Comparison of ENCODE assay signal across 18 cellular contexts in genomic region chr1:92479587-92479986, GRCh38. TPM values are rescaled to one million over a fixed set of nuclear protein-coding genes. Genes with fewer than 3 reads are reported as not detected.
DNase-seq lines count a peak whose midpoint lies in the region; ATAC-seq lines count a peak whose summit lies in the region.
"Had no signal": no experiment of that assay in that cellular context is flagged by ENCODE, and none has a peak within 500 bp of the region (broad histone marks: within the 10 kb centered on the region; RNA-seq: fewer than 3 reads in every experiment).

No MANE protein-coding gene starts in this region.

- intact Hi-C loops in sciatic nerve (cut with DNase I), result no loop called here

- DNase-seq in activated T-cell treated with anti-CD3 and anti-CD28 coated beads, Interleukin-2, amount 50 U/mL, for 24 hours, result no peak
- no peak for DNase-seq in activated T-cell treated with anti-CD3 and anti-CD28 coated beads for 4 hours
- no peak for DNase-seq in T-helper 17 cell
- DNase-seq in effector memory CD8-positive, alpha-beta T cell, result no peak
- no peak for DNase-seq in SW 1271 (lab: John Stamatoyannopoulos, UW)
- no peak for DNase-seq in sciatic nerve (ENCODE audit: low spot score)
- no peak for DNase-seq in SIG-M5 (lab: John Stamatoyannopoulos, UW)
- DNase-seq: ACHN; caudate nucleus; effector memory CD4-positive, alpha-beta T cell; NCI-H1092 treated with DMSO at 0.1 percent for 48 hours; nucleus accumbens; PC-3; stomach had no signal

- no peaks in the 10 kb centered on the region for H3K9me3 Mint-ChIP-seq in activated T-cell treated with anti-CD3 and anti-CD28 coated beads, Interleukin-2, amount 50 U/mL, for 24 hours
- no peaks in the 10 kb centered on the region for H3K9me3 Mint-ChIP-seq in effector memory CD8-positive, alpha-beta T cell
- H3K9me3 Mint-ChIP-seq in stimulated activated memory B cell treated with anti-CD40 and anti-IgM and Interleukin-4, amounts not matched to agents 10 μg/mL and 1 μg/mL and 100 μg/mL, for 72 hours, result peaks cover 2% of the 10 kb centered on the region

- H3K4me1 Mint-ChIP-seq in activated T-cell treated with anti-CD3 and anti-CD28 coated beads, Interleukin-2, amount 50 U/mL, for 24 hours (ENCODE audit: low read depth), result peaks cover 74% of the 10 kb centered on the region
- H3K4me1 Mint-ChIP-seq in T-helper 17 cell, result peaks cover 26% of the 10 kb centered on the region
- peaks cover 54 to 71% of the 10 kb centered on the region in 2 donors for H3K4me1 Mint-ChIP-seq in effector memory CD8-positive, alpha-beta T cell (ENCODE audit: low read depth in 2 of 2)
- peaks cover 58% of the 10 kb centered on the region for H3K4me1 Mint-ChIP-seq in stimulated activated memory B cell treated with anti-CD40 and anti-IgM and Interleukin-4, amounts not matched to agents 10 μg/mL and 1 μg/mL and 100 μg/mL, for 72 hours

- no peaks in the 10 kb centered on the region for H3K9me3 ChIP-seq in T-helper 17 cell (ENCODE audit: control insufficient read depth, low read length, poor library complexity, severe bottlenecking)
- H3K9me3 ChIP-seq: right atrium auricular region, stomach had no signal

- peak overlapping the region; percentile 92 for H3K27ac Mint-ChIP-seq in activated T-cell treated with anti-CD3 and anti-CD28 coated beads, Interleukin-2, amount 50 U/mL, for 24 hours
- peak overlapping the region; percentile 86 for H3K27ac Mint-ChIP-seq in T-helper 17 cell
- peak overlapping the region; percentile 89 to 92 for H3K27ac Mint-ChIP-seq in effector memory CD8-positive, alpha-beta T cell
- H3K27ac Mint-ChIP-seq in stimulated activated memory B cell treated with anti-CD40 and anti-IgM and Interleukin-4, amounts not matched to agents 10 μg/mL and 1 μg/mL and 100 μg/mL, for 72 hours, result no peak overlapping the region
- H3K27ac Mint-ChIP-seq: CD14-positive monocyte had no signal

- H3K27me3 Mint-ChIP-seq in activated T-cell treated with anti-CD3 and anti-CD28 coated beads, Interleukin-2, amount 50 U/mL, for 24 hours, result no peaks in the 10 kb centered on the region
- no peaks in the 10 kb centered on the region for H3K27me3 Mint-ChIP-seq in T-helper 17 cell
- H3K27me3 Mint-ChIP-seq in effector memory CD8-positive, alpha-beta T cell, result no peaks in the 10 kb centered on the region
- peaks cover 36% of the 10 kb centered on the region for H3K27me3 Mint-ChIP-seq in stimulated activated memory B cell treated with anti-CD40 and anti-IgM and Interleukin-4, amounts not matched to agents 10 μg/mL and 1 μg/mL and 100 μg/mL, for 72 hours

- peak overlapping the region; percentile 69 for H3K4me3 Mint-ChIP-seq in activated T-cell treated with anti-CD3 and anti-CD28 coated beads, Interleukin-2, amount 50 U/mL, for 24 hours
- no peak overlapping the region for H3K4me3 Mint-ChIP-seq in T-helper 17 cell
- H3K4me3 Mint-ChIP-seq in effector memory CD8-positive, alpha-beta T cell, result peak overlapping the region; percentile 62 to 70
- peak overlapping the region; percentile 34 for H3K4me3 Mint-ChIP-seq in stimulated activated memory B cell treated with anti-CD40 and anti-IgM and Interleukin-4, amounts not matched to agents 10 μg/mL and 1 μg/mL and 100 μg/mL, for 72 hours
- H3K4me3 Mint-ChIP-seq: CD14-positive monocyte had no signal

- H3K36me3 Mint-ChIP-seq in activated T-cell treated with anti-CD3 and anti-CD28 coated beads, Interleukin-2, amount 50 U/mL, for 24 hours (ENCODE audit: low read depth), result peaks cover 97% of the 10 kb centered on the region
- peaks cover 5% of the 10 kb centered on the region for H3K36me3 Mint-ChIP-seq in T-helper 17 cell (ENCODE audit: low read depth)
- H3K36me3 Mint-ChIP-seq in effector memory CD8-positive, alpha-beta T cell (ENCODE audit: insufficient read depth), result peaks cover 56% of the 10 kb centered on the region
- peaks cover 64% of the 10 kb centered on the region for H3K36me3 Mint-ChIP-seq in stimulated activated memory B cell treated with anti-CD40 and anti-IgM and Interleukin-4, amounts not matched to agents 10 μg/mL and 1 μg/mL and 100 μg/mL, for 72 hours

- no peak for ATAC-seq in T-helper 17 cell
- no peak for ATAC-seq in effector memory CD8-positive, alpha-beta T cell (replicated peaks)
- no peak for ATAC-seq in stimulated activated memory B cell treated with anti-CD40 and anti-IgM and Interleukin-4, amounts not matched to agents 10 μg/mL and 1 μg/mL and 100 μg/mL, for 72 hours
- no peak for ATAC-seq in sciatic nerve
- ATAC-seq: K562, PC-3 had no signal

RNA-seq across cellular contexts. Expression of gene GFI1, which starts 7.1 kb away (rescaled TPM):
- total RNA-seq in T-helper 17 cell (10 to 100 TPM; 10.2 to 18.8 TPM), sciatic nerve (0.85 TPM)
